Comparison of ENCODE assay signal across 12 cellular contexts in genomic region chr14:100688598-100689499, GRCh38.
A peak's percentile ranks its signal among the peaks of the same experiment; 100 is the strongest.
DNase-seq lines count a peak whose midpoint lies in the region; ATAC-seq and TF ChIP-seq lines count a peak whose summit lies in the region.
"Had no signal": no experiment of that assay in that cellular context is flagged by ENCODE, and none has a peak within 500 bp of the region (broad histone marks: within the 10 kb centered on the region; RNA-seq: fewer than 3 reads in every experiment).

No MANE protein-coding gene starts in this region.

- H3K9ac ChIP-seq in HUES6 (ENCODE audit: low read length): peak overlapping the region; percentile 50

- TF ChIP-seq CTCF in astrocyte of the cerebellum (IDR thresholded peaks at IDR 0.05; ENCODE audit: low read depth, low read length, missing control alignments): no peak

- no peaks in the 10 kb centered on the region for H3K9me3 ChIP-seq in HUES6 (ENCODE audit: control insufficient read depth, insufficient read depth, low read depth, low read length)

- peak overlapping the region; percentile 7; the same call in 1 of the 2 replicates for H3K4me3 ChIP-seq in HUES6 (ENCODE audit: low read depth, low read length)
- no peak overlapping the region for H3K4me3 ChIP-seq in astrocyte of the cerebellum (ENCODE audit: low read depth, low read length)
- H3K4me3 ChIP-seq: GM12878 had no signal

- H3K27ac ChIP-seq in HUES6 (ENCODE audit: low read depth, low read length): peak overlapping the region; percentile 22; the same call in 1 of the 2 replicates

- no peak for ATAC-seq in GM21717 (IDR thresholded peaks at IDR 0.05; ENCODE audit: unreplicated experiment)
- ATAC-seq: GM12878 had no signal

- DNase-seq in AG08395 (ENCODE audit: low spot score) (peak; percentile 71), astrocyte of the cerebellum (ENCODE audit: low read depth) (peak; percentile 59), kidney glomerular epithelial cell (lab: John Stamatoyannopoulos, UW) (peak; percentile 37), NCI-H446 treated with DMSO at 0.1 percent for 48 hours (lab: John Stamatoyannopoulos, UW) (no peak)
- DNase-seq in stimulated activated CD8-positive, alpha-beta memory T cell treated with anti-CD3 and anti-CD28 coated beads, Interleukin-4, amount 100 ng/mL, for 48 hours: no peak
- DNase-seq in activated effector memory CD4-positive, alpha-beta T cell treated with anti-CD3 and anti-CD28 coated beads, Interleukin-2, amount 50 U/mL, for 16 hours: no peak
- DNase-seq: activated T-cell treated with anti-CD3 and anti-CD28 coated beads, Interleukin-2, amount 50 U/mL, for 24 hours; CD4-positive, CD25-positive, alpha-beta regulatory T cell; stimulated activated naive CD4-positive, alpha-beta T cell treated with Interleukin-2 at 50 U/mL for 16 hours had no signal

- H3K4me1 ChIP-seq in HUES6 (ENCODE audit: control insufficient read depth, insufficient read depth, low read length): peaks cover 29% of the 10 kb centered on the region

- no peaks in the 10 kb centered on the region for H3K27me3 ChIP-seq in HUES6 (ENCODE audit: control insufficient read depth, insufficient read depth, low read length)

- in situ Hi-C loops in astrocyte of the cerebellum (cut with HindIII; ENCODE audit: low sequenced_read_pairs): no loop called here

- H3K36me3 ChIP-seq in HUES6 (ENCODE audit: control insufficient read depth, insufficient read depth, low read length): no peaks in the 10 kb centered on the region

Comparison
In these comparisons a context has a peak if more than half of its experiments do, and no peak if none do; other contexts are left out.
1. DNase-seq: peak in AG08395 (single experiment), astrocyte of the cerebellum (single experiment) and kidney glomerular epithelial cell (single experiment); none in stimulated activated CD8-positive, alpha-beta memory T cell treated with anti-CD3 and anti-CD28 coated beads, Interleukin-4, amount 100 ng/mL, for 48 hours (single experiment), activated effector memory CD4-positive, alpha-beta T cell treated with anti-CD3 and anti-CD28 coated beads, Interleukin-2, amount 50 U/mL, for 16 hours (single experiment) and NCI-H446 treated with DMSO at 0.1 percent for 48 hours (single experiment).